ENCODE assay signal across 22 cellular contexts in genomic region chr10:86251426-86251825, GRCh38.
DNase-seq lines count a peak whose midpoint lies in the region; ATAC-seq and TF ChIP-seq lines count a peak whose summit lies in the region.
"Had no signal": no experiment of that assay in that cellular context is flagged by ENCODE, and none has a peak within 500 bp of the region (broad histone marks: within the 10 kb centered on the region; RNA-seq: fewer than 3 reads in every experiment).

No MANE protein-coding gene starts in this region.

- no peak overlapping the region for H4K8ac ChIP-seq in neuronal stem cell (ENCODE audit: low read depth, low read length)

- H3K36me3 ChIP-seq in neuronal stem cell (replicated peaks in 1 of 2; ENCODE audit: control insufficient read depth in 2 of 2, insufficient read depth in 2 of 2, low read length in 2 of 2) (no peaks in the 10 kb centered on the region), upper lobe of right lung (no peaks in the 10 kb centered on the region)

- H2BK120ac ChIP-seq in neuronal stem cell (ENCODE audit: low read depth, low read length) = no peak overlapping the region

- H2AFZ ChIP-seq in neuronal stem cell (ENCODE audit: low read length) = no peak overlapping the region

- H3K27me3 ChIP-seq in neuronal stem cell (ENCODE audit: control insufficient read depth in 3 of 3, insufficient read depth in 3 of 3, low read depth in 1 of 3, low read length in 3 of 3) (no peaks in the 10 kb centered on the region), upper lobe of right lung (no peaks in the 10 kb centered on the region)

- WGBS in neuronal stem cell (ENCODE audit: extremely low coverage in 2 of 2, insufficient read length in 2 of 2, insufficient replicate concordance in 1 of 2), 2 donors = no CpG with 5 or more reads among the region's 2 CpGs

- H3K9ac ChIP-seq in neuronal stem cell (ENCODE audit: low read depth, low read length, poor library complexity) = no peak overlapping the region

- peak overlapping the region; percentile 2 for H2AK5ac ChIP-seq in neuronal stem cell (ENCODE audit: low read depth, low read length)

- no peaks in the 10 kb centered on the region for H3K36me3 Mint-ChIP-seq in activated T-helper 2 cell treated with anti-CD3 and anti-CD28 coated beads, Interferon-gamma antibody, Interleukin-2, Interleukin-4, amounts not matched to agents 10 μg/mL and 5 μg/mL and 100 μg/mL, durations not matched to agents 14 hours and 24 hours and 36 hours (ENCODE audit: low read depth)
- H3K36me3 Mint-ChIP-seq: CD4-positive, CD25-positive, alpha-beta regulatory T cell; CD8-positive, alpha-beta memory T cell had no signal

- no peak overlapping the region for H4K91ac ChIP-seq in neuronal stem cell (ENCODE audit: low read depth, low read length, poor library complexity)

- H3K27me3 Mint-ChIP-seq in activated T-helper 2 cell treated with anti-CD3 and anti-CD28 coated beads, Interferon-gamma antibody, Interleukin-2, Interleukin-4, amounts not matched to agents 10 μg/mL and 5 μg/mL and 100 μg/mL, durations not matched to agents 14 hours and 24 hours and 36 hours (ENCODE audit: low read depth) = no peaks in the 10 kb centered on the region

- intact Hi-C loops in upper lobe of right lung (cut with DNase I) = no loop called here
- intact Hi-C loops in activated T-helper 2 cell treated with anti-CD3 and anti-CD28 coated beads, Interferon-gamma antibody, Interleukin-2, Interleukin-4, amounts not matched to agents 10 μg/mL and 5 μg/mL and 100 μg/mL, durations not matched to agents 14 hours and 24 hours and 36 hours (cut with micrococcal nuclease) = no loop called here

- no peak overlapping the region for H3K4me3 Mint-ChIP-seq in activated T-helper 2 cell treated with anti-CD3 and anti-CD28 coated beads, Interferon-gamma antibody, Interleukin-2, Interleukin-4, amounts not matched to agents 10 μg/mL and 5 μg/mL and 100 μg/mL, durations not matched to agents 14 hours and 24 hours and 36 hours (ENCODE audit: low read depth)
- H3K4me3 Mint-ChIP-seq: B cell; CD4-positive, CD25-positive, alpha-beta regulatory T cell; CD8-positive, alpha-beta memory T cell; HFFc6 had no signal

- no peak overlapping the region for H3K4ac ChIP-seq in neuronal stem cell (ENCODE audit: low read length)

- H3K79me1 ChIP-seq in neuronal stem cell (ENCODE audit: low read depth, low read length) = no peaks in the 10 kb centered on the region

- DNase-seq in activated effector memory CD4-positive, alpha-beta T cell treated with anti-CD3 and anti-CD28 coated beads, Interleukin-2, amount 50 U/mL, for 16 hours = peak; percentile 25
- DNase-seq in activated effector memory CD4-positive, alpha-beta T cell treated with Interleukin-2 at 50 U/mL for 16 hours = no peak
- peak; percentile 39 for DNase-seq in SK-N-DZ (ENCODE audit: low spot score)
- no peak for DNase-seq in neuronal stem cell (ENCODE audit: low spot score)
- DNase-seq in upper lobe of right lung = peak; percentile 27
- DNase-seq in activated CD4-positive, CD25-positive, alpha-beta regulatory T cell (lab: John Stamatoyannopoulos, UW) = no peak
- DNase-seq in activated T-helper 2 cell treated with anti-CD3 and anti-CD28 coated beads, Interferon-gamma antibody, Interleukin-2, Interleukin-4, amounts not matched to agents 10 μg/mL and 5 μg/mL and 100 μg/mL, durations not matched to agents 14 hours and 24 hours and 36 hours (ENCODE audit: low spot score) = no peak
- DNase-seq: 8988T; C1 segment of cervical spinal cord; CD4-positive, CD25-positive, alpha-beta regulatory T cell; CD8-positive, alpha-beta memory T cell; COR-L47; DMS 273 treated with DMSO at 0.1 percent for 48 hours; DMS53; DND-41; EL; GOT3; H7; HFFc6 had no signal

- no peak overlapping the region for H3K27ac Mint-ChIP-seq in activated T-helper 2 cell treated with anti-CD3 and anti-CD28 coated beads, Interferon-gamma antibody, Interleukin-2, Interleukin-4, amounts not matched to agents 10 μg/mL and 5 μg/mL and 100 μg/mL, durations not matched to agents 14 hours and 24 hours and 36 hours
- H3K27ac Mint-ChIP-seq: B cell; CD4-positive, CD25-positive, alpha-beta regulatory T cell; CD8-positive, alpha-beta memory T cell; HFFc6 had no signal

- no peaks in the 10 kb centered on the region for H3K9me3 Mint-ChIP-seq in activated T-helper 2 cell treated with anti-CD3 and anti-CD28 coated beads, Interferon-gamma antibody, Interleukin-2, Interleukin-4, amounts not matched to agents 10 μg/mL and 5 μg/mL and 100 μg/mL, durations not matched to agents 14 hours and 24 hours and 36 hours

- H3K27ac ChIP-seq in neuronal stem cell (replicated peaks; ENCODE audit: low read length) (no peak overlapping the region), upper lobe of right lung (no peak overlapping the region)

- no peak overlapping the region for H2BK5ac ChIP-seq in neuronal stem cell (ENCODE audit: low read length)

- H2BK12ac ChIP-seq in neuronal stem cell (ENCODE audit: low read length) = no peak overlapping the region

- H3K9me3 ChIP-seq in neuronal stem cell (replicated peaks in 1 of 2; ENCODE audit: control insufficient read depth in 2 of 2, insufficient read depth in 1 of 2, low read depth in 1 of 2, low read length in 2 of 2) (peaks cover 0 to 5% of the 10 kb centered on the region in 2 donors), upper lobe of right lung (no peaks in the 10 kb centered on the region)

- no peak overlapping the region for H3K23ac ChIP-seq in neuronal stem cell (ENCODE audit: low read depth, low read length, poor library complexity)

- H3K4me2 ChIP-seq in neuronal stem cell (ENCODE audit: insufficient read depth, low read length, poor library complexity, severe bottlenecking) = no peak overlapping the region

- H3K4me3 ChIP-seq in neuronal stem cell (ENCODE audit: low read length in 2 of 2) = no peak overlapping the region
- H3K4me3 ChIP-seq in upper lobe of right lung = no peak overlapping the region
- H3K4me3 ChIP-seq: GM12878 had no signal

- H3K4me1 ChIP-seq in neuronal stem cell (ENCODE audit: control insufficient read depth in 2 of 2, insufficient read depth in 1 of 2, low read depth in 1 of 2, low read length in 2 of 2) = peaks cover 0 to 12% of the 10 kb centered on the region in 2 donors
- H3K4me1 ChIP-seq in upper lobe of right lung = no peaks in the 10 kb centered on the region

- peak overlapping the region; percentile 19 for H2BK15ac ChIP-seq in neuronal stem cell (ENCODE audit: low read length)

- no peak overlapping the region for H3K14ac ChIP-seq in neuronal stem cell (ENCODE audit: low read length)

- H3K4me1 Mint-ChIP-seq in activated T-helper 2 cell treated with anti-CD3 and anti-CD28 coated beads, Interferon-gamma antibody, Interleukin-2, Interleukin-4, amounts not matched to agents 10 μg/mL and 5 μg/mL and 100 μg/mL, durations not matched to agents 14 hours and 24 hours and 36 hours (ENCODE audit: low read depth) = no peaks in the 10 kb centered on the region
- H3K4me1 Mint-ChIP-seq: B cell; CD4-positive, CD25-positive, alpha-beta regulatory T cell; CD8-positive, alpha-beta memory T cell had no signal

- no peak overlapping the region for H3K18ac ChIP-seq in neuronal stem cell (ENCODE audit: low read length)

- no peak for ATAC-seq in upper lobe of right lung
- ATAC-seq: GM12878, HCT116 had no signal

- no peak for TF ChIP-seq CTCF in upper lobe of right lung (IDR thresholded peaks at IDR 0.05)

Comparison
In these comparisons a context has a peak if more than half of its experiments do, and no peak if none do; other contexts are left out.
1. DNase-seq: peak in activated effector memory CD4-positive, alpha-beta T cell treated with anti-CD3 and anti-CD28 coated beads, Interleukin-2, amount 50 U/mL, for 16 hours (single experiment), SK-N-DZ (single experiment) and upper lobe of right lung (single experiment); none in activated effector memory CD4-positive, alpha-beta T cell treated with Interleukin-2 at 50 U/mL for 16 hours (single experiment), neuronal stem cell (single experiment), activated CD4-positive, CD25-positive, alpha-beta regulatory T cell (0 of 4) and activated T-helper 2 cell treated with anti-CD3 and anti-CD28 coated beads, Interferon-gamma antibody, Interleukin-2, Interleukin-4, amounts not matched to agents 10 μg/mL and 5 μg/mL and 100 μg/mL, durations not matched to agents 14 hours and 24 hours and 36 hours (single experiment).